Comparison of ENCODE assay signal across 12 cellular contexts in the genomic region with DNA sequence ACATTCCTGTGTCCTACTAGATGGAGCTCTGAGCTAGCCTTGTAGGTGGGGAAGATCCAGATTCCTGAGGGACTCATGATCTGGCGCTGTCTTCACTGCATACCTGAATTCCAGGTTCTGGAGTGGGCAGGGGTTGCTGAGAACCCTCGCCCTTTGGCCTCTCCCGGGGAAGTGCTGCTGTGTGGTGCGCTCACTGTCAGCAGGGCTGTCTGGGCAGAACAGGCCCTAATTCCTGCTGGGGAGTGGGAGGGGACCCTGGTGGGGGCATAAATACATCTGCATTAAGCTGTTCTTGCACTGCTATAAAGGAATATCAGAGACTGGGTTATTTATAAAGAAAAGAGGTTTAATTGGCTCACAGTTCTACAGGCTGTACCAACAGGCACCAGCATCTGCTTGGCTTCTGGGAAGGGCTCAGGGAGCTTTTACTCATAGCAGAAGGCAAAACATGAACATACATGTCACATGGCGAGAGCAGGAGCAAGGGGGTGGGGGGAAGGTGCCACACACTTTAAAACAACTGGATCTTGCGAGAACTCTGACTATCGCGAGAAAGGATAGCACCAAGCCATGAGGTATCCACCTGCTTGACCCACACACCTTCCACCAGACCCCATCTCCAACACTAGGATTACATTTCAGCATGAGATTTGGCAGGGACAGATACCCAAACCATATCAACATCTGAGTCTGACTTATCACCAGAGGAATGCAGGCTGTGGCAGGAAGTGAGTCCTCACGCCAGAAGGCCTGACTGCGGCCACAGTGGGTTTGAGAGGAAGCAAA.
DNase-seq lines count a peak whose midpoint lies in the region; TF ChIP-seq lines count a peak whose summit lies in the region.
"Had no signal": no experiment of that assay in that cellular context is flagged by ENCODE, and none has a peak within 500 bp of the region (broad histone marks: within the 10 kb centered on the region; RNA-seq: fewer than 3 reads in every experiment).

No MANE protein-coding gene starts in this region.

- intact Hi-C loops in posterior vena cava (cut with DNase I) = no loop called here

- H3K36me3 ChIP-seq in fibroblast of lung (ENCODE audit: control insufficient read depth, insufficient read depth, low read length) = no peaks in the 10 kb centered on the region

- peaks cover 10% of the 10 kb centered on the region for H3K4me1 ChIP-seq in fibroblast of lung (ENCODE audit: control insufficient read depth, extremely low read depth, insufficient read depth, low read length)

- H2AFZ ChIP-seq in fibroblast of lung (ENCODE audit: low read length) = peak overlapping the region; percentile 30

- peak overlapping the region; percentile 15 for H3K4me2 ChIP-seq in fibroblast of lung (ENCODE audit: extremely low read depth, insufficient read depth, low read length)

- TF ChIP-seq CTCF in fibroblast of lung (conservative IDR thresholded peaks at IDR 0.05 in 1 of 2, IDR thresholded peaks at IDR 0.05 in 1 of 2; ENCODE audit: low read depth in 1 of 2, low read length in 2 of 2) = no peak

- H3K27me3 ChIP-seq in fibroblast of lung (ENCODE audit: control insufficient read depth, insufficient read depth, low read length) = no peaks in the 10 kb centered on the region

- no peaks in the 10 kb centered on the region for H4K20me1 ChIP-seq in fibroblast of lung (ENCODE audit: control insufficient read depth, extremely low read depth, insufficient read depth, low read length)

- DNase-seq in H4 (ENCODE audit: low spot score) (peak; percentile 81), SW 1271 (lab: John Stamatoyannopoulos, UW) (peak; percentile 25 to 74), fibroblast of lung (ENCODE audit: low read depth in 2 of 2) (peak; percentile 50 to 92), pulmonary artery endothelial cell (ENCODE audit: low read depth, low spot score) (peak; percentile 13), Ammon's horn (ENCODE audit: low spot score) (no peak), posterior vena cava (ENCODE audit: low spot score) (no peak), middle frontal gyrus (ENCODE audit: extremely low spot score, low spot score) (no peak), HUDEP-2 (lab: John Stamatoyannopoulos, UW; ENCODE audit: unreplicated experiment in 76 of 76) (no peak)
- DNase-seq: activated B cell treated with CpG ODN at 0.5 μM for 24 hours; GDM1; stimulated activated CD4-positive, alpha-beta T cell treated with anti-CD3 and anti-CD28 coated beads, Interleukin-1b, Interleukin-23, amount 100 ng/mL, for 48 hours; substantia nigra had no signal

- H3K27ac ChIP-seq in fibroblast of lung (ENCODE audit: insufficient read depth, low read length) = peak overlapping the region; percentile 66

- H3K9me3 ChIP-seq in fibroblast of lung (ENCODE audit: control insufficient read depth, insufficient read depth, low read depth, low read length) = no peaks in the 10 kb centered on the region

- no peak overlapping the region for H3K9ac ChIP-seq in fibroblast of lung (ENCODE audit: insufficient read depth, low read length)

- no peaks in the 10 kb centered on the region for H3K79me2 ChIP-seq in fibroblast of lung (ENCODE audit: control insufficient read depth, insufficient read depth, low read length)

- no peak overlapping the region for H3K4me3 ChIP-seq in fibroblast of lung (replicated peaks in 1 of 4; ENCODE audit: control extremely low read depth in 1 of 4, insufficient read depth in 1 of 4, low read depth in 3 of 4, low read length in 4 of 4)

Comparison
In these comparisons a context has a peak if more than half of its experiments do, and no peak if none do; other contexts are left out.
1. DNase-seq: peak in H4 (single experiment), SW 1271 (2 of 2), fibroblast of lung (2 of 2) and pulmonary artery endothelial cell (single experiment); none in Ammon's horn (single experiment), posterior vena cava (single experiment), middle frontal gyrus (single experiment) and HUDEP-2 (0 of 76).